In the genomic region with DNA sequence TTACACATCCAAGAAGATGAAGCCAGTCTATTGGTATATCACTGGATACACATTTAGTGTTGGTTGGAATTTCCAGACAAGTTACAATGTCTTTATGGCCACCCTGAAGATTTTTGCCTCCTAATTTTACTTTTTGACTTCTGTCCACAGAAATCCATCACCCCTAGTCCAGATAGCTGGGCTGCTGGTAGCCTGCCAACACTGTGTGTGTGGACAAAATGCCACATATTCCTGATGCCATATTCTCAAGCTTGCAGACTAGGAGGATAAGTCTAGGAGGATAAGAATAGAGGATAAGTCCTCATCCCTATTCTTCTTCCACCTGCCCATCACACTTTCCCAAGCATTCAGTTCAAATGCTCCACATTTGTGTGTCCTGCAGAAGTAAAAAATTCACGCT, we compare ENCODE assay signal across 19 cellular contexts.
"Had no signal": no experiment of that assay in that cellular context is flagged by ENCODE, and none has a peak within 500 bp of the region (broad histone marks: within the 10 kb centered on the region; RNA-seq: fewer than 3 reads in every experiment).

No MANE protein-coding gene starts in this region.

- ATAC-seq: Panc1, PC-3 had no signal

- DNase-seq: KBM-7; MV-4-11; NCI-H1048; NCI-H1105; NCI-H1417; NCI-H1436 treated with DMSO at 0.1 percent for 48 hours; NCI-H1694; NCI-H187 treated with DMSO at 0.1 percent for 48 hours; NCI-H2029 treated with DMSO at 0.1 percent for 48 hours; NCI-H2227 treated with DMSO at 0.1 percent for 48 hours; NCI-H524; NCI-H526 treated with DMSO at 0.1 percent for 48 hours; NCI-H748 treated with DMSO at 0.1 percent for 48 hours; NK-92 treated with Interleukin-12 subunit alpha and Interleukin-12 subunit beta, amount 100 ng/mL, for 24 hours; PC-3; SHP77; SK-N-SH; SW 1271 had no signal
